ENCODE assay signal across 17 cellular contexts in genomic region chr1:24870551-24871195, GRCh38. TPM values are rescaled to one million over a fixed set of nuclear protein-coding genes. Genes with fewer than 3 reads are reported as not detected.
DNase-seq lines count a peak whose midpoint lies in the region; ATAC-seq and TF ChIP-seq lines count a peak whose summit lies in the region.
"Had no signal": no experiment of that assay in that cellular context is flagged by ENCODE, and none has a peak within 500 bp of the region (broad histone marks: within the 10 kb centered on the region; RNA-seq: fewer than 3 reads in every experiment).

No MANE protein-coding gene starts in this region.

- no peaks in the 10 kb centered on the region for H3K36me3 ChIP-seq in heart left ventricle
- H3K36me3 ChIP-seq: brain microvascular endothelial cell had no signal

- peak; percentile 39 to 48 for ATAC-seq in activated T-cell treated with anti-CD3 and anti-CD28 coated beads, Interleukin-2, amount 50 U/mL, for 4 hours
- peak; percentile 63 to 73 for ATAC-seq in naive thymus-derived CD8-positive, alpha-beta T cell
- ATAC-seq in heart left ventricle (no peak), HG02840 (IDR thresholded peaks at IDR 0.05; ENCODE audit: low FRiP score, unreplicated experiment) (no peak)
- ATAC-seq: activated T-helper 17 cell treated with anti-CD3 and anti-CD28 coated beads, Interleukin-2, amount 50 U/mL, for 72 hours; sciatic nerve had no signal

- intact Hi-C loops in heart left ventricle (cut with DNase I): no loop called here

- no peaks in the 10 kb centered on the region for H3K36me3 Mint-ChIP-seq in activated CD4-positive, alpha-beta T cell treated with anti-CD3 and anti-CD28 coated beads, Interleukin-2, amount 10 ng/mL, durations not matched to agents 7 days and 5 days (ENCODE audit: low read depth)
- H3K36me3 Mint-ChIP-seq in activated T-cell treated with anti-CD3 and anti-CD28 coated beads, Interleukin-2, amount 50 U/mL, for 4 hours (ENCODE audit: insufficient read depth): no peaks in the 10 kb centered on the region
- H3K36me3 Mint-ChIP-seq in naive thymus-derived CD8-positive, alpha-beta T cell: no peaks in the 10 kb centered on the region

- TF ChIP-seq CTCF in heart left ventricle (IDR thresholded peaks at IDR 0.05): no peak

- POLR2A ChIA-PET in activated CD4-positive, alpha-beta T cell treated with anti-CD3 and anti-CD28 coated beads, Interleukin-2, amount 10 ng/mL, durations not matched to agents 7 days and 5 days (lab: Charles Lee): no interaction called here
- POLR2A ChIA-PET in naive thymus-derived CD8-positive, alpha-beta T cell (lab: Charles Lee): interaction anchor here (1.6 kb wide), 1 partner anchor 43 kb away, joined by 4 read pairs; no protein-coding TSS in a partner anchor

- peaks cover 0 to 51% (median 14%) of the 10 kb centered on the region in 9 donors for H3K27me3 ChIP-seq in heart left ventricle

- peaks cover 19% of the 10 kb centered on the region for H3K27me3 Mint-ChIP-seq in activated CD4-positive, alpha-beta T cell treated with anti-CD3 and anti-CD28 coated beads, Interleukin-2, amount 10 ng/mL, durations not matched to agents 7 days and 5 days
- peaks cover 7% of the 10 kb centered on the region for H3K27me3 Mint-ChIP-seq in activated T-cell treated with anti-CD3 and anti-CD28 coated beads, Interleukin-2, amount 50 U/mL, for 4 hours (ENCODE audit: low read depth)
- H3K27me3 Mint-ChIP-seq in naive thymus-derived CD8-positive, alpha-beta T cell: no peaks in the 10 kb centered on the region

- H3K4me3 Mint-ChIP-seq in activated CD4-positive, alpha-beta T cell treated with anti-CD3 and anti-CD28 coated beads, Interleukin-2, amount 10 ng/mL, durations not matched to agents 7 days and 5 days: no peak overlapping the region
- H3K4me3 Mint-ChIP-seq in activated T-cell treated with anti-CD3 and anti-CD28 coated beads, Interleukin-2, amount 50 U/mL, for 4 hours: no peak overlapping the region
- peak overlapping the region; percentile 26 to 76 (median 64) for H3K4me3 Mint-ChIP-seq in naive thymus-derived CD8-positive, alpha-beta T cell
- H3K4me3 Mint-ChIP-seq: activated T-helper 17 cell treated with anti-CD3 and anti-CD28 coated beads, Interleukin-2, amount 50 U/mL, for 72 hours; endodermal cell had no signal

- H3K4me1 Mint-ChIP-seq in activated CD4-positive, alpha-beta T cell treated with anti-CD3 and anti-CD28 coated beads, Interleukin-2, amount 10 ng/mL, durations not matched to agents 7 days and 5 days: peaks cover 7% of the 10 kb centered on the region
- H3K4me1 Mint-ChIP-seq in activated T-cell treated with anti-CD3 and anti-CD28 coated beads, Interleukin-2, amount 50 U/mL, for 4 hours (ENCODE audit: low read depth): peaks cover 9% of the 10 kb centered on the region
- peaks cover 12 to 43% (median 23%) of the 10 kb centered on the region in 4 donors for H3K4me1 Mint-ChIP-seq in naive thymus-derived CD8-positive, alpha-beta T cell
- H3K4me1 Mint-ChIP-seq: activated T-helper 17 cell treated with anti-CD3 and anti-CD28 coated beads, Interleukin-2, amount 50 U/mL, for 72 hours; endodermal cell had no signal

- WGBS in heart left ventricle, 4 donors: 36 to 58% (median 55%) methylated on average over 18 to 20 of the region's 20 CpGs

- peaks cover 0 to 20% (median 0%) of the 10 kb centered on the region in 12 donors for H3K4me1 ChIP-seq in heart left ventricle
- H3K4me1 ChIP-seq: Caco-2 had no signal

- no peak for TF ChIP-seq POLR2A in heart left ventricle (IDR thresholded peaks at IDR 0.05)

- CTCF ChIA-PET in activated CD4-positive, alpha-beta T cell treated with anti-CD3 and anti-CD28 coated beads, Interleukin-2, amount 10 ng/mL, durations not matched to agents 7 days and 5 days (lab: Charles Lee): no interaction called here

- H3K9me3 Mint-ChIP-seq in activated CD4-positive, alpha-beta T cell treated with anti-CD3 and anti-CD28 coated beads, Interleukin-2, amount 10 ng/mL, durations not matched to agents 7 days and 5 days: no peaks in the 10 kb centered on the region
- H3K9me3 Mint-ChIP-seq in activated T-cell treated with anti-CD3 and anti-CD28 coated beads, Interleukin-2, amount 50 U/mL, for 4 hours: no peaks in the 10 kb centered on the region
- no peaks in the 10 kb centered on the region for H3K9me3 Mint-ChIP-seq in naive thymus-derived CD8-positive, alpha-beta T cell
- H3K9me3 Mint-ChIP-seq: activated T-helper 17 cell treated with anti-CD3 and anti-CD28 coated beads, Interleukin-2, amount 50 U/mL, for 72 hours; endodermal cell had no signal

- no peak for DNase-seq in activated CD4-positive, alpha-beta T cell treated with anti-CD3 and anti-CD28 coated beads, Interleukin-2, amount 10 ng/mL, durations not matched to agents 7 days and 5 days
- no peak for DNase-seq in activated CD4-positive, alpha-beta T cell treated with anti-CD3 and anti-CD28 coated beads for 48 hours
- DNase-seq in GDM1 (lab: John Stamatoyannopoulos, UW) (peak; percentile 78), heart left ventricle (no peak), NCI-H1436 treated with DMSO at 0.1 percent for 48 hours (lab: John Stamatoyannopoulos, UW) (no peak)
- no peak for DNase-seq in activated T-cell treated with anti-CD3 and anti-CD28 coated beads, Interleukin-2, amount 50 U/mL, for 4 hours
- peak in 8 of 10 donors; percentile 13 to 67 (median 28) for DNase-seq in naive thymus-derived CD8-positive, alpha-beta T cell
- DNase-seq: brain microvascular endothelial cell; Caco-2; endodermal cell; NCI-H1436; stimulated activated naive CD4-positive, alpha-beta T cell treated with Interleukin-2 at 50 U/mL for 16 hours had no signal

- H3K27ac Mint-ChIP-seq in activated CD4-positive, alpha-beta T cell treated with anti-CD3 and anti-CD28 coated beads, Interleukin-2, amount 10 ng/mL, durations not matched to agents 7 days and 5 days: peak overlapping the region; percentile 46
- H3K27ac Mint-ChIP-seq in naive thymus-derived CD8-positive, alpha-beta T cell: peak overlapping the region in 8 of 10 donors; percentile 24 to 89 (median 68)
- H3K27ac Mint-ChIP-seq: activated T-helper 17 cell treated with anti-CD3 and anti-CD28 coated beads, Interleukin-2, amount 50 U/mL, for 72 hours; endodermal cell had no signal

- no peaks in the 10 kb centered on the region for H3K9me3 ChIP-seq in heart left ventricle
- H3K9me3 ChIP-seq: Caco-2 had no signal

- no peak overlapping the region for H3K27ac ChIP-seq in heart left ventricle
- H3K27ac ChIP-seq: brain microvascular endothelial cell had no signal

- H3K4me3 ChIP-seq in heart left ventricle: no peak overlapping the region

RNA-seq across cellular contexts. Expression of gene RUNX3, which starts 59.4 kb away (rescaled TPM):
- 100 to 1,000 TPM; 108 to 125 TPM for total RNA-seq in activated CD4-positive, alpha-beta T cell treated with anti-CD3 and anti-CD28 coated beads, Interleukin-2, amount 10 ng/mL, durations not matched to agents 7 days and 5 days
- total RNA-seq in activated T-cell treated with anti-CD3 and anti-CD28 coated beads, Interleukin-2, amount 50 U/mL, for 4 hours: 100 to 1,000 TPM; 236 to 264 (median 258) TPM
- total RNA-seq in naive thymus-derived CD8-positive, alpha-beta T cell: 10 to 100 TPM; 87.1 to 95.3 TPM
- polyA plus RNA-seq in naive thymus-derived CD8-positive, alpha-beta T cell: 10 to 100 TPM; 22.0 to 64.0 (median 54.0) TPM
- total RNA-seq in heart left ventricle: 1 to 10 TPM in 3 of 9 donors, under 1 TPM in 6; 0.21 to 8.7 (median 0.65) TPM
- under 1 TPM; 0.35 to 0.38 TPM for polyA plus RNA-seq in heart left ventricle
- total RNA-seq: fibroblast of villous mesenchyme, lung microvascular endothelial cell had no signal

Comparison
In these comparisons a context has a peak if more than half of its experiments do, and no peak if none do; other contexts are left out.
1. DNase-seq: peak in GDM1 (single experiment) and naive thymus-derived CD8-positive, alpha-beta T cell (8 of 10); none in activated CD4-positive, alpha-beta T cell treated with anti-CD3 and anti-CD28 coated beads, Interleukin-2, amount 10 ng/mL, durations not matched to agents 7 days and 5 days (single experiment), activated CD4-positive, alpha-beta T cell treated with anti-CD3 and anti-CD28 coated beads for 48 hours (single experiment), activated T-cell treated with anti-CD3 and anti-CD28 coated beads, Interleukin-2, amount 50 U/mL, for 4 hours (single experiment), heart left ventricle (0 of 5) and NCI-H1436 treated with DMSO at 0.1 percent for 48 hours (single experiment).
2. H3K4me3 Mint-ChIP-seq: peak in naive thymus-derived CD8-positive, alpha-beta T cell (10 of 10); none in activated CD4-positive, alpha-beta T cell treated with anti-CD3 and anti-CD28 coated beads, Interleukin-2, amount 10 ng/mL, durations not matched to agents 7 days and 5 days (single experiment) and activated T-cell treated with anti-CD3 and anti-CD28 coated beads, Interleukin-2, amount 50 U/mL, for 4 hours (single experiment).
3. ATAC-seq: peak in activated T-cell treated with anti-CD3 and anti-CD28 coated beads, Interleukin-2, amount 50 U/mL, for 4 hours (2 of 2) and naive thymus-derived CD8-positive, alpha-beta T cell (2 of 2); none in heart left ventricle (0 of 4) and HG02840 (single experiment).
4. RNA of gene RUNX3, which starts 59.4 kb away (total RNA-seq): 236 to 264 TPM in activated T-cell treated with anti-CD3 and anti-CD28 coated beads, Interleukin-2, amount 50 U/mL, for 4 hours, 108 to 125 TPM in activated CD4-positive, alpha-beta T cell treated with anti-CD3 and anti-CD28 coated beads, Interleukin-2, amount 10 ng/mL, durations not matched to agents 7 days and 5 days and 87.1 to 95.3 TPM in naive thymus-derived CD8-positive, alpha-beta T cell; 0.21 to 8.7 TPM in heart left ventricle; every median in the first group is over 4 times any median in the second.